8 cellular contexts compared by ENCODE assay signal in genomic region chr17:81891303-81891552, GRCh38. TPM values are rescaled to one million over a fixed set of nuclear protein-coding genes. Genes with fewer than 3 reads are reported as not detected.
A peak's percentile ranks its signal among the peaks of the same experiment; 100 is the strongest.
DNase-seq lines count a peak whose midpoint lies in the region; ATAC-seq and TF ChIP-seq lines count a peak whose summit lies in the region.

No MANE protein-coding gene starts in this region.

- DNase-seq in activated T-cell treated with anti-CD3 and anti-CD28 coated beads, Interleukin-2, amount 50 U/mL, for 24 hours: no peak
- DNase-seq in activated T-cell treated with anti-CD3 and anti-CD28 coated beads for 4 hours: no peak
- DNase-seq in WERI-Rb-1: no peak
- DNase-seq in tibial artery: no peak
- no peak for DNase-seq in NCI-H524 treated with DMSO at 0.1 percent for 48 hours (lab: John Stamatoyannopoulos, UW)
- no peak for DNase-seq in dermis blood vessel endothelial cell

- H3K9me3 ChIP-seq in WERI-Rb-1 (ENCODE audit: severe bottlenecking): no peaks in the 10 kb centered on the region
- H3K9me3 ChIP-seq in iPS-20b (ENCODE audit: insufficient read depth, low read depth, low read length): no peaks in the 10 kb centered on the region
- H3K9me3 ChIP-seq in tibial artery: no peaks in the 10 kb centered on the region

- H3K27me3 ChIP-seq in WERI-Rb-1 (ENCODE audit: insufficient read depth, low read depth, severe bottlenecking) (no peaks in the 10 kb centered on the region), iPS-20b (ENCODE audit: insufficient read depth, low read length) (no peaks in the 10 kb centered on the region), tibial artery (no peaks in the 10 kb centered on the region)

- no peak for ATAC-seq in HG03378 (IDR thresholded peaks at IDR 0.05; ENCODE audit: unreplicated experiment)

- H3K27ac Mint-ChIP-seq in activated T-cell treated with anti-CD3 and anti-CD28 coated beads, Interleukin-2, amount 50 U/mL, for 24 hours: peak overlapping the region; percentile 99

- peak overlapping the region; percentile 90 for H3K27ac ChIP-seq in WERI-Rb-1
- H3K27ac ChIP-seq in iPS-20b (ENCODE audit: low read length): no peak overlapping the region
- H3K27ac ChIP-seq in tibial artery: peak overlapping the region; percentile 95 to 96

- peak overlapping the region; percentile 96; the same call in 1 of the 2 replicates for H3K9ac ChIP-seq in iPS-20b (ENCODE audit: low read depth, low read length)

- intact Hi-C loops in tibial artery (cut with DNase I; ENCODE audit: low total_unique reads): no loop called here

- H3K9me3 Mint-ChIP-seq in activated T-cell treated with anti-CD3 and anti-CD28 coated beads, Interleukin-2, amount 50 U/mL, for 24 hours: no peaks in the 10 kb centered on the region

- H3K27me3 Mint-ChIP-seq in activated T-cell treated with anti-CD3 and anti-CD28 coated beads, Interleukin-2, amount 50 U/mL, for 24 hours: no peaks in the 10 kb centered on the region

- peaks cover 77% of the 10 kb centered on the region for H3K36me3 Mint-ChIP-seq in activated T-cell treated with anti-CD3 and anti-CD28 coated beads, Interleukin-2, amount 50 U/mL, for 24 hours (ENCODE audit: low read depth)

- H3K36me3 ChIP-seq in WERI-Rb-1 (peaks cover 74% of the 10 kb centered on the region), iPS-20b (ENCODE audit: insufficient read depth, low read depth, low read length) (peaks cover 60% of the 10 kb centered on the region), tibial artery (peaks cover 40 to 65% (median 47%) of the 10 kb centered on the region in 3 donors)

- H3K4me1 ChIP-seq in iPS-20b (ENCODE audit: insufficient read depth, low read length) (peaks cover 5% of the 10 kb centered on the region; the same call in 1 of the 2 replicates), tibial artery (peaks cover 0 to 32% (median 25%) of the 10 kb centered on the region in 4 donors)

- TF ChIP-seq CTCF in WERI-Rb-1 (IDR thresholded peaks at IDR 0.05; ENCODE audit: low read depth, low read length): no peak
- no peak for TF ChIP-seq CTCF in tibial artery (IDR thresholded peaks at IDR 0.05)

- H3K4me3 Mint-ChIP-seq in activated T-cell treated with anti-CD3 and anti-CD28 coated beads, Interleukin-2, amount 50 U/mL, for 24 hours: peak overlapping the region; percentile 92

- peaks cover 36% of the 10 kb centered on the region for H3K4me1 Mint-ChIP-seq in activated T-cell treated with anti-CD3 and anti-CD28 coated beads, Interleukin-2, amount 50 U/mL, for 24 hours (ENCODE audit: low read depth)

- peak overlapping the region; percentile 93 for H3K4me3 ChIP-seq in WERI-Rb-1 (ENCODE audit: low read depth, low read length)
- peak overlapping the region; percentile 93; the same call in 1 of the 2 replicates for H3K4me3 ChIP-seq in iPS-20b (ENCODE audit: low read length)
- peak overlapping the region; percentile 90 to 98 for H3K4me3 ChIP-seq in tibial artery

RNA-seq across cellular contexts. Expression of gene ALYREF, which starts 0.2 kb away (rescaled TPM):
- total RNA-seq in dermis blood vessel endothelial cell: 172 and 224 TPM in 2 replicates

RNA-seq across cellular contexts. Expression of gene ANAPC11, which starts 0.3 kb away (rescaled TPM):
- 79.9 and 128 TPM in 2 replicates for total RNA-seq in dermis blood vessel endothelial cell

RNA-seq across cellular contexts. Expression of gene NPB, which starts 10.8 kb away (rescaled TPM):
- 0.28 TPM in 1 of 2 replicates, not detected in the other for total RNA-seq in dermis blood vessel endothelial cell

RNA-seq across cellular contexts. Expression of gene PCYT2, which starts 20.0 kb away (rescaled TPM):
- 41.0 and 80.1 TPM in 2 replicates for total RNA-seq in dermis blood vessel endothelial cell

RNA-seq across cellular contexts. Expression of gene ARHGDIA, which starts 20.1 kb away (rescaled TPM):
- total RNA-seq in dermis blood vessel endothelial cell: 195 and 495 TPM in 2 replicates
